In genomic region chr14:105093426-105094192, GRCh38 we compare ENCODE assay signal across 1 cellular context.
A peak's percentile ranks its signal among the peaks of the same experiment; 100 is the strongest.
TF ChIP-seq lines count a peak whose summit lies in the region.

No MANE protein-coding gene starts in this region.

TF ChIP-seq in GM12878, 131 proteins besides CTCF, POLR2A, EP300 and RAD21 (continued from another document and continues in another):
- TF ChIP-seq ZNF687 (IDR thresholded peaks at IDR 0.05) (0 out of 2 replicates have a peak, but pooled peaks have one; percentile 17), E2F4 (IDR thresholded peaks at IDR 0.05; ENCODE audit: low read depth, low read length) (0 out of 2 replicates have a peak, but pooled peaks have one; percentile 40), CREM (IDR thresholded peaks at IDR 0.05; ENCODE audit: low read depth) (peak; percentile 42; the same call in 1 of the 2 replicates), BACH1 (IDR thresholded peaks at IDR 0.05; ENCODE audit: borderline replicate concordance) (peak; percentile 31; the same call in 1 of the 2 replicates), LARP7 (IDR thresholded peaks at IDR 0.05) (peak; percentile 56), CEBPZ (IDR thresholded peaks at IDR 0.05; ENCODE audit: low read depth, low read length) (no peak), SUZ12 (IDR thresholded peaks at IDR 0.05; ENCODE audit: unreplicated experiment) (no peak), MEF2B (IDR thresholded peaks at IDR 0.05; ENCODE audit: partially characterized antibody, poor library complexity, severe bottlenecking) (peak; percentile 68), NRF1 (conservative IDR thresholded peaks at IDR 0.05; ENCODE audit: low read depth, low read length) (no peak), BCL11A (IDR thresholded peaks at IDR 0.05; ENCODE audit: low read depth, low read length) (no peak), ELK1 (IDR thresholded peaks at IDR 0.05; ENCODE audit: low read depth, low read length) (peak; percentile 32; the same call in 1 of the 2 replicates), POLR2AphosphoS2 (IDR thresholded peaks at IDR 0.05; ENCODE audit: low read depth, low read length) (no peak), RUNX3 (IDR thresholded peaks at IDR 0.05; ENCODE audit: low read length) (peak; percentile 35; the same call in 1 of the 2 replicates), CBFB (IDR thresholded peaks at IDR 0.05; ENCODE audit: low read depth) (no peak), RCOR1 (conservative IDR thresholded peaks at IDR 0.05; ENCODE audit: low read depth, low read length) (0 out of 2 replicates have a peak, but pooled peaks have one; percentile 29), NR2C1 (IDR thresholded peaks at IDR 0.05) (no peak), IKZF2 (IDR thresholded peaks at IDR 0.05) (no peak; a peak in 1 of 4 replicates), ZSCAN29 (IDR thresholded peaks at IDR 0.05) (no peak), CEBPB (IDR thresholded peaks at IDR 0.05; ENCODE audit: borderline replicate concordance in 1 of 2, low read depth in 2 of 2, low read length in 2 of 2) (no peak), TARDBP (IDR thresholded peaks at IDR 0.05; ENCODE audit: borderline replicate concordance) (no peak), MXI1 (IDR thresholded peaks at IDR 0.05; ENCODE audit: low read depth, low read length) (peak; percentile 29; the same call in 1 of the 2 replicates), PAX5 (IDR thresholded peaks at IDR 0.05; ENCODE audit: borderline replicate concordance, low read depth, low read length) (0 out of 2 replicates have a peak, but pooled peaks have one; percentile 24), SMARCA5 (IDR thresholded peaks at IDR 0.05) (peak; percentile 85), MEF2A (IDR thresholded peaks at IDR 0.05; ENCODE audit: insufficient read depth, low read depth, low read length) (no peak), USF1 (IDR thresholded peaks at IDR 0.05; ENCODE audit: borderline replicate concordance, extremely low read length, insufficient read depth, low read depth, low read length) (no peak), TCF12 (IDR thresholded peaks at IDR 0.05; ENCODE audit: low read depth, low read length) (no peak), EGR1 (IDR thresholded peaks at IDR 0.05; ENCODE audit: borderline replicate concordance in 1 of 2, low read depth in 2 of 2, low read length in 2 of 2) (peak in 1 of 2 experiments; percentile 86; a peak in 2 of 3 replicates), ZNF217 (IDR thresholded peaks at IDR 0.05) (0 out of 2 replicates have a peak, but pooled peaks have one; percentile 25), RELA (IDR thresholded peaks at IDR 0.05; ENCODE audit: borderline replicate concordance, partially characterized antibody) (peak; percentile 17), SUPT20H (IDR thresholded peaks at IDR 0.05; ENCODE audit: borderline replicate concordance, control insufficient read depth, low read depth, low read length) (no peak), FOXK2 (IDR thresholded peaks at IDR 0.05) (no peak), SP1 (IDR thresholded peaks at IDR 0.05; ENCODE audit: low read depth, low read length) (peak; percentile 50), ESRRA (IDR thresholded peaks at IDR 0.05; ENCODE audit: low read length) (no peak), E4F1 (IDR thresholded peaks at IDR 0.05; ENCODE audit: borderline replicate concordance, partially characterized antibody) (no peak), BHLHE40 (IDR thresholded peaks at IDR 0.05; ENCODE audit: borderline replicate concordance in 1 of 2, low read depth in 2 of 2, low read length in 1 of 2) (0 out of 4 replicates have a peak, but pooled peaks of 1 of the 2 experiments have one; percentile 14), GATAD2B (conservative IDR thresholded peaks at IDR 0.05; ENCODE audit: low read depth) (peak; percentile 50), MTA3 (IDR thresholded peaks at IDR 0.05; ENCODE audit: borderline replicate concordance, low read length) (no peak), PML (IDR thresholded peaks at IDR 0.05; ENCODE audit: low read length) (no peak), NR2F1 (conservative IDR thresholded peaks at IDR 0.05) (peak; percentile 10; the same call in 1 of the 2 replicates), RB1 (IDR thresholded peaks at IDR 0.05; ENCODE audit: borderline replicate concordance) (peak; percentile 72; the same call in 1 of the 2 replicates), MLLT1 (IDR thresholded peaks at IDR 0.05) (peak; percentile 36; the same call in 1 of the 2 replicates), BMI1 (IDR thresholded peaks at IDR 0.05; ENCODE audit: borderline replicate concordance) (no peak), PRDM15 (CRISPR knock-in tag; IDR thresholded peaks at IDR 0.05) (no peak)
